ENCODE assay signal across 7 cellular contexts in genomic region chr1:145508053-145508452, GRCh38.
DNase-seq lines count a peak whose midpoint lies in the region; ATAC-seq, FAIRE-seq and TF ChIP-seq lines count a peak whose summit lies in the region.
"Not testable (repeated sequence)": the region's sequence is repeated elsewhere in the genome, so short reads cannot be mapped to it uniquely, and the experiment has no call there.

No MANE protein-coding gene starts in this region.

- H3K4me3 ChIP-seq in GM23338; HepG2 (replicated peaks in 1 of 3; ENCODE audit: insufficient read depth in 1 of 3, low read depth in 2 of 3, low read length in 3 of 3); psoas muscle: not testable (repeated sequence)

- not testable (repeated sequence) for H4K20me1 ChIP-seq in GM23338 (replicated peaks; ENCODE audit: insufficient read depth); HepG2 (ENCODE audit: insufficient read depth, low read length)

- H3K36me3 ChIP-seq in GM23338 (ENCODE audit: insufficient read depth); HepG2 (replicated peaks in 1 of 2; ENCODE audit: control insufficient read depth in 1 of 2, insufficient read depth in 2 of 2, low read length in 2 of 2); psoas muscle (ENCODE audit: insufficient read depth in 1 of 2, low read depth in 1 of 2): not testable (repeated sequence)

- DNase-seq in GM23338 (ENCODE audit: low spot score); activated CD8-positive, alpha-beta T cell treated with anti-CD3 and anti-CD28 coated beads for 36 hours; HepG2 (ENCODE audit: low spot score); psoas muscle: not testable (repeated sequence)

- peak; percentile 56 for ATAC-seq in GM18519 (IDR thresholded peaks at IDR 0.05; ENCODE audit: low FRiP score, unreplicated experiment)
- ATAC-seq in GM23338, result peak; percentile 29
- peak; percentile 54 for ATAC-seq in HG03521 (IDR thresholded peaks at IDR 0.05; ENCODE audit: unreplicated experiment)
- peak; percentile 76 for ATAC-seq in activated CD8-positive, alpha-beta T cell treated with anti-CD3 and anti-CD28 coated beads for 36 hours
- ATAC-seq in esophagus mucosa, result peak; percentile 95
- ATAC-seq in HepG2, result peak; percentile 74
- peak; percentile 82 to 89 (median 84) for ATAC-seq in psoas muscle

- WGBS in HepG2 (ENCODE audit: low lambda C conversion rate), result no CpG with 5 or more reads among the region's 1 CpG
- WGBS in psoas muscle, 3 donors, result no CpG with 5 or more reads among the region's 1 CpG

- TF ChIP-seq RAD21 in HepG2 (CRISPR knock-in tag; IDR thresholded peaks at IDR 0.05), result not testable (repeated sequence)

- not testable (repeated sequence) for H3K9me2 ChIP-seq in GM23338 (ENCODE audit: insufficient read depth)

- not testable (repeated sequence) for H2AFZ ChIP-seq in GM23338; HepG2 (ENCODE audit: low read length)

- not testable (repeated sequence) for TF ChIP-seq CTCF in GM23338 (conservative IDR thresholded peaks at IDR 0.05; ENCODE audit: low read depth in 2 of 2); activated CD8-positive, alpha-beta T cell treated with anti-CD3 and anti-CD28 coated beads for 36 hours (IDR thresholded peaks at IDR 0.05); HepG2 (CRISPR knock-in tag; IDR thresholded peaks at IDR 0.05); psoas muscle (IDR thresholded peaks at IDR 0.05)

- not testable (repeated sequence) for TF ChIP-seq POLR2A in HepG2 (IDR thresholded peaks at IDR 0.05; ENCODE audit: insufficient read depth in 1 of 2, low read depth in 2 of 2, low read length in 2 of 2)

- H3K36me3 Mint-ChIP-seq in GM23338 (ENCODE audit: low read depth); activated CD8-positive, alpha-beta T cell treated with anti-CD3 and anti-CD28 coated beads for 36 hours (ENCODE audit: low read depth): not testable (repeated sequence)

- not testable (repeated sequence) for H3K27ac ChIP-seq in GM23338 (ENCODE audit: low read depth); HepG2 (ENCODE audit: extremely low read length, insufficient read depth, low read length); psoas muscle

- not testable (repeated sequence) for FAIRE-seq in HepG2 (lab: Jason Lieb, UNC)

- not testable (repeated sequence) for TF ChIP-seq EP300 in HepG2 (IDR thresholded peaks at IDR 0.05; ENCODE audit: low read depth in 2 of 2, low read length in 2 of 2); HepG2 (CRISPR knock-in tag; IDR thresholded peaks at IDR 0.05; ENCODE audit: borderline replicate concordance)

- in situ Hi-C loops in HepG2 (cut with HindIII; ENCODE audit: extremely low pct_ligation_motif_present, low pct_unique_long_range_greater_than_20kb), result not testable (repeated sequence)

- H3K27ac Mint-ChIP-seq in GM23338; activated CD8-positive, alpha-beta T cell treated with anti-CD3 and anti-CD28 coated beads for 36 hours: not testable (repeated sequence)

- H3K4me3 Mint-ChIP-seq in GM23338; activated CD8-positive, alpha-beta T cell treated with anti-CD3 and anti-CD28 coated beads for 36 hours: not testable (repeated sequence)

- intact Hi-C loops in activated CD8-positive, alpha-beta T cell treated with anti-CD3 and anti-CD28 coated beads for 36 hours (cut with micrococcal nuclease); HepG2 (cut with micrococcal nuclease; ENCODE audit: unreplicated experiment); psoas muscle (cut with DNase I): not testable (repeated sequence)

- not testable (repeated sequence) for H3K4me1 Mint-ChIP-seq in GM23338; activated CD8-positive, alpha-beta T cell treated with anti-CD3 and anti-CD28 coated beads for 36 hours (ENCODE audit: low read depth)

- H3K9me3 ChIP-seq in HepG2 (ENCODE audit: low read length); psoas muscle: not testable (repeated sequence)

- H3K4me2 ChIP-seq in GM23338; HepG2 (ENCODE audit: low read depth, low read length): not testable (repeated sequence)

- BruUV-seq in HepG2 (replicated peaks; lab: Mats Ljungman, UMichigan), result not testable (repeated sequence)

- H3K4me1 ChIP-seq in GM23338 (ENCODE audit: insufficient read depth); HepG2 (ENCODE audit: insufficient read depth, low read length); psoas muscle: not testable (repeated sequence)

- POLR2A ChIA-PET in activated CD8-positive, alpha-beta T cell treated with anti-CD3 and anti-CD28 coated beads for 36 hours (lab: Charles Lee); HepG2 (lab: Yijun Ruan, JAX): not testable (repeated sequence)

- H3F3A ChIP-seq in GM23338 (replicated peaks; ENCODE audit: low read depth), result not testable (repeated sequence)

- CTCF ChIA-PET in activated CD8-positive, alpha-beta T cell treated with anti-CD3 and anti-CD28 coated beads for 36 hours (lab: Charles Lee); HepG2 (lab: Yijun Ruan, JAX; ENCODE audit: low intra/inter-chr PET ratio, low total read pairs): not testable (repeated sequence)

- not testable (repeated sequence) for H3K27me3 Mint-ChIP-seq in GM23338 (ENCODE audit: insufficient read depth, low read depth, poor library complexity); activated CD8-positive, alpha-beta T cell treated with anti-CD3 and anti-CD28 coated beads for 36 hours

- not testable (repeated sequence) for H3K27me3 ChIP-seq in GM23338 (ENCODE audit: insufficient read depth); HepG2 (ENCODE audit: control insufficient read depth in 1 of 2, insufficient read depth in 2 of 2, low read length in 2 of 2); psoas muscle (ENCODE audit: insufficient read depth in 3 of 3, low read length in 2 of 3)

- H3K9me3 Mint-ChIP-seq in GM23338; activated CD8-positive, alpha-beta T cell treated with anti-CD3 and anti-CD28 coated beads for 36 hours: not testable (repeated sequence)

- H3K79me2 ChIP-seq in GM23338 (replicated peaks; ENCODE audit: insufficient read depth); HepG2 (ENCODE audit: insufficient read depth, low read length): not testable (repeated sequence)

- not testable (repeated sequence) for H3K9ac ChIP-seq in HepG2 (ENCODE audit: insufficient read depth, low read depth, low read length)

Comparison
In these comparisons a context has a peak if more than half of its experiments do, and no peak if none do; other contexts are left out.
1. ATAC-seq: peak in every context shown above with its lines; median percentile 95 in esophagus mucosa; 84 in psoas muscle; 76 in activated CD8-positive, alpha-beta T cell treated with anti-CD3 and anti-CD28 coated beads for 36 hours; 74 in HepG2; 56 in GM18519; 54 in HG03521; 29 in GM23338.